22 cellular contexts compared by ENCODE assay signal in the genomic region with DNA sequence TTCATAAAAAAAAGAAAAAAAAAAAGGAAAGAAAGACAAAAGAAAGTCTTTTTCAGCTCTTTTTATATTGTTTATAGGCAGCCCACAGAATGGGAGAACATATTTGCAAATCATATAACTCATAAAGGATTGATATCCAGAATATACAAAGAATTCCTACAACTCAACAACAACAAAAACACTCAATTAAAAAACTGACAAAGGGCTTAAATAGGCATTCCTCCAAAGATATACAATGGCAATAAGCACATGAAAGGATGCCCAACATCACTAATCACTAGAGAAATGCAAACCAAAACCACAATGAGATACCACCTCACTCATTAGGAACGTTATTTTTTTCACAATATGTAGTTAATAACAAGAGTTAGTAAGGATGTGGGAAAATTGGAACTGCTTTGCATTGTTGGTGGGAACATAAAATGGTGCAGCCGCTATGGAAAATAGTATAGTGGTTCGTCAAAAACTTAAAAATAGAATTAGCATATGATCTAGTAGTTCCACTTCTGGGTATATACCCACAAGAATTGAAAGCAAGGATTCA. TPM values are rescaled to one million over a fixed set of nuclear protein-coding genes. Genes with fewer than 3 reads are reported as not detected.
DNase-seq lines count a peak whose midpoint lies in the region; TF ChIP-seq lines count a peak whose summit lies in the region.
"Had no signal": no experiment of that assay in that cellular context is flagged by ENCODE, and none has a peak within 500 bp of the region (broad histone marks: within the 10 kb centered on the region; RNA-seq: fewer than 3 reads in every experiment).

No MANE protein-coding gene starts in this region.

- no peaks in the 10 kb centered on the region for H3K9me3 ChIP-seq in OCI-LY7 (ENCODE audit: low read length)
- H3K9me3 ChIP-seq: SJCRH30 had no signal

- no TSS peak for BruUV-seq in OCI-LY7 (replicated peaks; lab: Mats Ljungman, UMichigan)

- no peaks in the 10 kb centered on the region for H3K9me2 ChIP-seq in OCI-LY7 (ENCODE audit: insufficient read depth, low read length)

- H4K20me1 ChIP-seq in OCI-LY7 (ENCODE audit: insufficient read depth, low read length) = no peaks in the 10 kb centered on the region

- POLR2A ChIA-PET in OCI-LY7 (lab: Charles Lee) = no interaction called here

- H3K79me2 ChIP-seq in OCI-LY7 (ENCODE audit: insufficient read depth, low read depth, low read length) = no peaks in the 10 kb centered on the region

- intact Hi-C loops in OCI-LY7 (cut with micrococcal nuclease; ENCODE audit: unreplicated experiment) = no loop called here

- peaks cover 6% of the 10 kb centered on the region for H3K4me1 ChIP-seq in OCI-LY7 (ENCODE audit: insufficient read depth, low read length, poor library complexity, severe bottlenecking)
- H3K4me1 ChIP-seq: SJCRH30 had no signal

- TF ChIP-seq CTCF in AG09309 (IDR thresholded peaks at IDR 0.05; ENCODE audit: control insufficient read depth, insufficient read depth, low read depth, low read length, missing control alignments) (no peak), OCI-LY7 (conservative IDR thresholded peaks at IDR 0.05; ENCODE audit: low read length) (no peak)

- CTCF ChIA-PET in OCI-LY7 (lab: Charles Lee; ENCODE audit: unreplicated experiment) = no interaction called here

- no peaks in the 10 kb centered on the region for H3K36me3 ChIP-seq in OCI-LY7 (ENCODE audit: insufficient read depth, low read length)
- H3K36me3 ChIP-seq: SJCRH30 had no signal

- no peak overlapping the region for H2AFZ ChIP-seq in OCI-LY7 (ENCODE audit: low read length)
- H2AFZ ChIP-seq: GM23338 had no signal

- DNase-seq in AG09309 (ENCODE audit: low read depth) (peak; percentile 59), ELR (ENCODE audit: low read depth) (peak; percentile 28), amniotic epithelial cell (ENCODE audit: low read depth) (peak; percentile 87), iris pigment epithelial cell (ENCODE audit: low read depth) (peak; percentile 6), iPS-NIHi7 (ENCODE audit: extremely low spot score) (no peak), superior temporal gyrus (ENCODE audit: extremely low spot score) (no peak), OCI-LY7 (ENCODE audit: low spot score) (no peak), NCI-H446 treated with DMSO at 0.1 percent for 48 hours (lab: John Stamatoyannopoulos, UW) (no peak)
- DNase-seq: C1 segment of cervical spinal cord; CD8-positive, alpha-beta T cell; DMS153; HCEC 1CT; KBM-7; NCI-H1105; NCI-H146; NCI-H2029; NCI-H226; NCI-H524; NCI-H82; OCI-M1; SJCRH30 had no signal

- no peak overlapping the region for H3K4me2 ChIP-seq in OCI-LY7 (ENCODE audit: low read length)
- H3K4me2 ChIP-seq: GM23338 had no signal

- no peak overlapping the region for H3K27ac ChIP-seq in OCI-LY7 (ENCODE audit: low read depth, low read length, poor library complexity, severe bottlenecking)
- H3K27ac ChIP-seq: SJCRH30 had no signal

- H3K4me3 ChIP-seq in AG09309 (ENCODE audit: control insufficient read depth, low read depth, low read length) (no peak overlapping the region), OCI-LY7 (ENCODE audit: low read depth, low read length, poor library complexity, severe bottlenecking) (no peak overlapping the region)
- H3K4me3 ChIP-seq: GM23338, SJCRH30 had no signal

RNA-seq across cellular contexts. Expression of a gene that starts 54.2 kb away (rescaled TPM):
- total RNA-seq in OCI-LY7 (2014; rRNA removed; shearing (Covaris generic)) = 0.31 and 1.5 TPM in 2 replicates
- 2.7 and 3.0 TPM in 2 replicates for total RNA-seq in OCI-LY7 (2022)

Comparison
In these comparisons a context has a peak if more than half of its experiments do, and no peak if none do; other contexts are left out.
1. DNase-seq: peak in AG09309 (single experiment), ELR (single experiment), amniotic epithelial cell (single experiment) and iris pigment epithelial cell (single experiment); none in iPS-NIHi7 (single experiment), superior temporal gyrus (single experiment), OCI-LY7 (single experiment) and NCI-H446 treated with DMSO at 0.1 percent for 48 hours (single experiment).